ENCODE assay signal across 22 cellular contexts in genomic region chr17:47883589-47884426, GRCh38. TPM values are rescaled to one million over a fixed set of nuclear protein-coding genes. Genes with fewer than 3 reads are reported as not detected.
DNase-seq lines count a peak whose midpoint lies in the region; ATAC-seq, FAIRE-seq and TF ChIP-seq lines count a peak whose summit lies in the region.
"Had no signal": no experiment of that assay in that cellular context is flagged by ENCODE, and none has a peak within 500 bp of the region (broad histone marks: within the 10 kb centered on the region; RNA-seq: fewer than 3 reads in every experiment).

No MANE protein-coding gene starts in this region.

- peaks cover 7 to 46% of the 10 kb centered on the region in 2 experiments; a peak in 4 of 5 replicates for H3K27me3 ChIP-seq in HepG2 (ENCODE audit: control insufficient read depth in 1 of 2, insufficient read depth in 2 of 2, low read length in 2 of 2)
- H3K27me3 ChIP-seq: right atrium auricular region, vagina had no signal

- no peak for TF ChIP-seq EP300 in HepG2 (IDR thresholded peaks at IDR 0.05; ENCODE audit: low read depth in 2 of 2, low read length in 2 of 2)
- TF ChIP-seq EP300 in HepG2 (CRISPR knock-in tag; IDR thresholded peaks at IDR 0.05; ENCODE audit: borderline replicate concordance): no peak

- no peak overlapping the region for H3K4me2 ChIP-seq in HepG2 (ENCODE audit: low read depth, low read length)

- no peak for TF ChIP-seq CTCF in HepG2 (CRISPR knock-in tag; IDR thresholded peaks at IDR 0.05)
- TF ChIP-seq CTCF in progenitor cell of endocrine pancreas (IDR thresholded peaks at IDR 0.05; ENCODE audit: unreplicated experiment): no peak

- in situ Hi-C loops in HepG2 (cut with HindIII; ENCODE audit: extremely low pct_ligation_motif_present, low pct_unique_long_range_greater_than_20kb): no loop called here

- H3K9me3 ChIP-seq in HepG2 (ENCODE audit: low read length): no peaks in the 10 kb centered on the region
- H3K9me3 ChIP-seq: gastrocnemius medialis, right atrium auricular region, vagina had no signal

- H3K9ac ChIP-seq in HepG2 (ENCODE audit: insufficient read depth, low read depth, low read length): no peak overlapping the region

- no peaks in the 10 kb centered on the region for H4K20me1 ChIP-seq in HepG2 (ENCODE audit: insufficient read depth, low read length)

- TF ChIP-seq RAD21 in HepG2 (CRISPR knock-in tag; IDR thresholded peaks at IDR 0.05): no peak

- H3K27ac ChIP-seq in HepG2 (ENCODE audit: extremely low read length, insufficient read depth, low read length): no peak overlapping the region
- H3K27ac ChIP-seq: brain microvascular endothelial cell, epithelial cell of prostate, gastrocnemius medialis, right atrium auricular region, vagina had no signal

- no peak overlapping the region for H2AFZ ChIP-seq in HepG2 (ENCODE audit: low read length)

- no peak for FAIRE-seq in HepG2 (lab: Jason Lieb, UNC)
- FAIRE-seq: GM12878 had no signal

- peaks cover 32% of the 10 kb centered on the region for H3K4me1 ChIP-seq in HepG2 (ENCODE audit: insufficient read depth, low read length)

- H3K4me1 Mint-ChIP-seq in progenitor cell of endocrine pancreas (ENCODE audit: low read depth): peaks cover 11% of the 10 kb centered on the region

- H3K9me3 Mint-ChIP-seq in progenitor cell of endocrine pancreas (ENCODE audit: low read depth): no peaks in the 10 kb centered on the region
- H3K9me3 Mint-ChIP-seq: activated CD8-positive, alpha-beta T cell treated with anti-CD3 and anti-CD28 coated beads for 36 hours; activated naive CD8-positive, alpha-beta T cell treated with anti-CD3 and anti-CD28 coated beads for 36 hours; WTC11 had no signal

- ATAC-seq in HepG2 (no peak), HG02973 (IDR thresholded peaks at IDR 0.05; ENCODE audit: unreplicated experiment) (no peak)
- ATAC-seq: activated CD8-positive, alpha-beta T cell treated with anti-CD3 and anti-CD28 coated beads for 36 hours; gastrocnemius medialis; GM12878; stimulated activated naive CD8-positive, alpha-beta T cell treated with anti-CD3 and anti-CD28 coated beads, Interleukin-15, Interleukin-2, amounts not matched to agents 100 U/mL and 50 U/mL, for 24 hours had no signal

- intact Hi-C loops in HepG2 (cut with micrococcal nuclease; ENCODE audit: unreplicated experiment): no loop called here

- H3K27ac Mint-ChIP-seq in progenitor cell of endocrine pancreas: peak overlapping the region; percentile 37
- H3K27ac Mint-ChIP-seq: activated CD8-positive, alpha-beta T cell treated with anti-CD3 and anti-CD28 coated beads for 36 hours; activated naive CD8-positive, alpha-beta T cell treated with anti-CD3 and anti-CD28 coated beads for 36 hours; WTC11 had no signal

- no peaks in the 10 kb centered on the region for H3K36me3 ChIP-seq in HepG2 (replicated peaks in 1 of 2; ENCODE audit: control insufficient read depth in 1 of 2, insufficient read depth in 2 of 2, low read length in 2 of 2)
- H3K36me3 ChIP-seq: brain microvascular endothelial cell, gastrocnemius medialis, right atrium auricular region, vagina had no signal

- TF ChIP-seq POLR2A in HepG2 (IDR thresholded peaks at IDR 0.05; ENCODE audit: insufficient read depth in 1 of 2, low read depth in 2 of 2, low read length in 2 of 2): no peak

- H3K27me3 Mint-ChIP-seq in progenitor cell of endocrine pancreas: peaks cover 8% of the 10 kb centered on the region
- H3K27me3 Mint-ChIP-seq: activated naive CD8-positive, alpha-beta T cell treated with anti-CD3 and anti-CD28 coated beads for 36 hours had no signal

- POLR2A ChIA-PET in HepG2 (lab: Yijun Ruan, JAX): interaction anchor here (1.1 to 3.9 kb wide), 2 partner anchors 12 to 42 kb away, joined by 6 to 36 read pairs; partner anchors contain the start of genes SCRN2 and SP2

- WGBS in HepG2 (ENCODE audit: low lambda C conversion rate): 28% methylated on average over 9 of the region's 9 CpGs

- BruUV-seq in HepG2 (replicated peaks; lab: Mats Ljungman, UMichigan): no TSS peak

- CTCF ChIA-PET in HepG2 (lab: Yijun Ruan, JAX; ENCODE audit: low intra/inter-chr PET ratio, low total read pairs): no interaction called here

- no peak overlapping the region for H3K4me3 Mint-ChIP-seq in progenitor cell of endocrine pancreas (ENCODE audit: low read depth)
- H3K4me3 Mint-ChIP-seq: activated CD8-positive, alpha-beta T cell treated with anti-CD3 and anti-CD28 coated beads for 36 hours; activated naive CD8-positive, alpha-beta T cell treated with anti-CD3 and anti-CD28 coated beads for 36 hours; WTC11 had no signal

- no peaks in the 10 kb centered on the region for H3K36me3 Mint-ChIP-seq in progenitor cell of endocrine pancreas (ENCODE audit: insufficient read depth)
- H3K36me3 Mint-ChIP-seq: activated naive CD8-positive, alpha-beta T cell treated with anti-CD3 and anti-CD28 coated beads for 36 hours; WTC11 had no signal

- peak; percentile 22 for DNase-seq in D341Med (ENCODE audit: low spot score)
- DNase-seq in NCI-H69 (lab: John Stamatoyannopoulos, UW): peak; percentile 39
- DNase-seq in HepG2 (ENCODE audit: low spot score): no peak
- no peak for DNase-seq in progenitor cell of endocrine pancreas (ENCODE audit: low spot score, unreplicated experiment)
- no peak for DNase-seq in NCI-H146 treated with DMSO at 0.1 percent for 48 hours (lab: John Stamatoyannopoulos, UW; ENCODE audit: unreplicated experiment)
- no peak for DNase-seq in SW480 (ENCODE audit: low spot score)
- DNase-seq in GOT3 (lab: John Stamatoyannopoulos, UW): no peak
- DNase-seq: activated CD8-positive, alpha-beta T cell treated with anti-CD3 and anti-CD28 coated beads for 36 hours; activated naive CD8-positive, alpha-beta T cell treated with anti-CD3 and anti-CD28 coated beads for 36 hours; activated T-cell treated with anti-CD3 and anti-CD28 coated beads, Interleukin-2, amount 50 U/mL, for 48 hours; brain microvascular endothelial cell; gastrocnemius medialis; GDM1; NCI-H82; stimulated activated naive CD8-positive, alpha-beta T cell treated with anti-CD3 and anti-CD28 coated beads, Interleukin-15, Interleukin-2, amounts not matched to agents 100 U/mL and 50 U/mL, for 24 hours had no signal

- H3K79me2 ChIP-seq in HepG2 (ENCODE audit: insufficient read depth, low read length): no peaks in the 10 kb centered on the region

- H3K4me3 ChIP-seq in HepG2 (replicated peaks in 1 of 3; ENCODE audit: insufficient read depth in 1 of 3, low read depth in 2 of 3, low read length in 3 of 3): no peak overlapping the region
- H3K4me3 ChIP-seq: gastrocnemius medialis, GM12878, lung, right atrium auricular region, vagina had no signal

RNA-seq across cellular contexts. Expression of gene SP2, which starts 12.2 kb away (rescaled TPM):
- total RNA-seq in HepG2 (2016; rRNA removed; fragmentation: Illumina TruSeq; extraction: Trizol): 1.4 and 1.5 TPM in 2 replicates
- 0.44 and 0.71 TPM in 2 replicates for total RNA-seq in HepG2 (2016; cell fraction: cytosol; rRNA removed; fragmentation: Illumina TruSeq; extraction: Trizol; ENCODE audit: low read depth)
- 1.1 and 1.3 TPM in 2 replicates for total RNA-seq in HepG2 (2016; cell fraction: insoluble cytoplasmic fraction; rRNA removed; fragmentation: Illumina TruSeq; extraction: Trizol)
- total RNA-seq in HepG2 (2016; cell fraction: membrane; rRNA removed; fragmentation: Illumina TruSeq; extraction: Trizol): 2.2 and 2.7 TPM in 2 replicates
- total RNA-seq in HepG2 (2016; cell fraction: nucleus; rRNA removed; fragmentation: Illumina TruSeq; extraction: Trizol): 1.6 and 2.4 TPM in 2 replicates
- 4.2 and 4.8 TPM in 2 replicates for polyA plus RNA-seq in HepG2 (2011; rRNA removed)
- polyA plus RNA-seq in HepG2 (2011; cell fraction: cytosol; rRNA removed): 1.9 and 2.3 TPM in 2 replicates
- 13.9 and 14.8 TPM in 2 replicates for polyA plus RNA-seq in HepG2 (2011; cell fraction: nucleus; rRNA removed)
- polyA plus RNA-seq in HepG2 (2012): 10.5 and 11.9 TPM in 2 replicates
- 1.5 and 1.9 TPM in 2 replicates for polyA plus RNA-seq in HepG2 (2016; cell fraction: cytosol; fragmentation: Illumina TruSeq; extraction: Trizol; ENCODE audit: low read depth)
- polyA plus RNA-seq in HepG2 (2016; cell fraction: insoluble cytoplasmic fraction; fragmentation: Illumina TruSeq; extraction: Trizol; ENCODE audit: low read depth): 6.9 and 11.6 TPM in 2 replicates
- polyA plus RNA-seq in HepG2 (2016; cell fraction: membrane; fragmentation: Illumina TruSeq; extraction: Trizol; ENCODE audit: low read depth): 4.2 and 5.0 TPM in 2 replicates
- 12.2 and 15.0 TPM in 2 replicates for polyA plus RNA-seq in HepG2 (2016; cell fraction: nucleus; fragmentation: Illumina TruSeq; extraction: Trizol; ENCODE audit: insufficient read depth, low read depth)
- 4.3 and 7.9 TPM in 2 replicates for polyA minus RNA-seq in HepG2 (2011; rRNA and poly(A)+ RNA removed; ENCODE audit: low replicate concordance)
- 2.9 and 5.7 TPM in 2 replicates for polyA minus RNA-seq in HepG2 (2011; cell fraction: cytosol; rRNA and poly(A)+ RNA removed)
- 3.1 and 3.5 TPM in 2 replicates for polyA minus RNA-seq in HepG2 (2011; cell fraction: nucleus; rRNA and poly(A)+ RNA removed)
- 16.0 and 18.6 TPM in 2 replicates for total RNA-seq in progenitor cell of endocrine pancreas

RNA-seq across cellular contexts. Expression of gene SP6, which starts 32.8 kb away (rescaled TPM):
- 0.07 TPM in 1 of 2 replicates, not detected in the other for total RNA-seq in HepG2 (2016; rRNA removed; fragmentation: Illumina TruSeq; extraction: Trizol)
- not detected in 2 replicates for total RNA-seq in HepG2 (2016; cell fraction: cytosol; rRNA removed; fragmentation: Illumina TruSeq; extraction: Trizol; ENCODE audit: low read depth)
- 0.04 TPM in 1 of 2 replicates, not detected in the other for total RNA-seq in HepG2 (2016; cell fraction: insoluble cytoplasmic fraction; rRNA removed; fragmentation: Illumina TruSeq; extraction: Trizol)
- 0.03 and 0.10 TPM in 2 replicates for total RNA-seq in HepG2 (2016; cell fraction: membrane; rRNA removed; fragmentation: Illumina TruSeq; extraction: Trizol)
- total RNA-seq in HepG2 (2016; cell fraction: nucleus; rRNA removed; fragmentation: Illumina TruSeq; extraction: Trizol): not detected in 2 replicates
- 0.07 and 0.09 TPM in 2 replicates for polyA plus RNA-seq in HepG2 (2011; rRNA removed)
- polyA plus RNA-seq in HepG2 (2011; cell fraction: cytosol; rRNA removed): 0.05 and 0.07 TPM in 2 replicates
- polyA plus RNA-seq in HepG2 (2011; cell fraction: nucleus; rRNA removed): 0.19 and 0.28 TPM in 2 replicates
- 0.09 TPM in 2 replicates for polyA plus RNA-seq in HepG2 (2012)
- not detected in 2 replicates for polyA plus RNA-seq in HepG2 (2016; cell fraction: cytosol; fragmentation: Illumina TruSeq; extraction: Trizol; ENCODE audit: low read depth)
- polyA plus RNA-seq in HepG2 (2016; cell fraction: insoluble cytoplasmic fraction; fragmentation: Illumina TruSeq; extraction: Trizol; ENCODE audit: low read depth): 0.09 TPM in 1 of 2 replicates, not detected in the other
- polyA plus RNA-seq in HepG2 (2016; cell fraction: membrane; fragmentation: Illumina TruSeq; extraction: Trizol; ENCODE audit: low read depth): not detected in 2 replicates
- polyA plus RNA-seq in HepG2 (2016; cell fraction: nucleus; fragmentation: Illumina TruSeq; extraction: Trizol; ENCODE audit: insufficient read depth, low read depth): 0.15 and 0.19 TPM in 2 replicates
- polyA minus RNA-seq in HepG2 (2011; rRNA and poly(A)+ RNA removed; ENCODE audit: low replicate concordance): 0.04 and 0.05 TPM in 2 replicates
- not detected in 2 replicates for polyA minus RNA-seq in HepG2 (2011; cell fraction: cytosol; rRNA and poly(A)+ RNA removed)
- not detected in 2 replicates for polyA minus RNA-seq in HepG2 (2011; cell fraction: nucleus; rRNA and poly(A)+ RNA removed)
- total RNA-seq in progenitor cell of endocrine pancreas: 0.74 and 1.1 TPM in 2 replicates
- total RNA-seq: activated naive CD8-positive, alpha-beta T cell treated with anti-CD3 and anti-CD28 coated beads for 36 hours; GM12878 had no signal

RNA-seq across cellular contexts. Expression of gene SCRN2, which starts 42.7 kb away (rescaled TPM):
- total RNA-seq in HepG2 (2016; rRNA removed; fragmentation: Illumina TruSeq; extraction: Trizol) (15.0 and 29.5 TPM in 2 replicates), progenitor cell of endocrine pancreas (58.6 and 59.0 TPM in 2 replicates)
- 14.0 and 15.6 TPM in 2 replicates for total RNA-seq in HepG2 (2016; cell fraction: cytosol; rRNA removed; fragmentation: Illumina TruSeq; extraction: Trizol; ENCODE audit: low read depth)
- total RNA-seq in HepG2 (2016; cell fraction: insoluble cytoplasmic fraction; rRNA removed; fragmentation: Illumina TruSeq; extraction: Trizol): 14.9 and 29.8 TPM in 2 replicates
- total RNA-seq in HepG2 (2016; cell fraction: membrane; rRNA removed; fragmentation: Illumina TruSeq; extraction: Trizol): 9.4 and 10.4 TPM in 2 replicates
- total RNA-seq in HepG2 (2016; cell fraction: nucleus; rRNA removed; fragmentation: Illumina TruSeq; extraction: Trizol): 38.4 and 39.4 TPM in 2 replicates
- 21.7 and 28.6 TPM in 2 replicates for polyA plus RNA-seq in HepG2 (2011; rRNA removed)
- 12.8 and 18.6 TPM in 2 replicates for polyA plus RNA-seq in HepG2 (2011; cell fraction: cytosol; rRNA removed)
- 254 and 255 TPM in 2 replicates for polyA plus RNA-seq in HepG2 (2011; cell fraction: nucleus; rRNA removed)
- 16.2 and 19.4 TPM in 2 replicates for polyA plus RNA-seq in HepG2 (2012)
- polyA plus RNA-seq in HepG2 (2016; cell fraction: cytosol; fragmentation: Illumina TruSeq; extraction: Trizol; ENCODE audit: low read depth): 2.8 and 3.6 TPM in 2 replicates
- polyA plus RNA-seq in HepG2 (2016; cell fraction: insoluble cytoplasmic fraction; fragmentation: Illumina TruSeq; extraction: Trizol; ENCODE audit: low read depth): 11.1 and 13.6 TPM in 2 replicates
- 4.4 and 5.4 TPM in 2 replicates for polyA plus RNA-seq in HepG2 (2016; cell fraction: membrane; fragmentation: Illumina TruSeq; extraction: Trizol; ENCODE audit: low read depth)
- 76.0 and 78.1 TPM in 2 replicates for polyA plus RNA-seq in HepG2 (2016; cell fraction: nucleus; fragmentation: Illumina TruSeq; extraction: Trizol; ENCODE audit: insufficient read depth, low read depth)
- 22.3 and 32.7 TPM in 2 replicates for polyA minus RNA-seq in HepG2 (2011; rRNA and poly(A)+ RNA removed; ENCODE audit: low replicate concordance)
- polyA minus RNA-seq in HepG2 (2011; cell fraction: cytosol; rRNA and poly(A)+ RNA removed): 4.6 and 7.0 TPM in 2 replicates
- polyA minus RNA-seq in HepG2 (2011; cell fraction: nucleus; rRNA and poly(A)+ RNA removed): 42.1 and 48.9 TPM in 2 replicates

RNA-seq across cellular contexts. Expression of gene LRRC46, which starts 52.3 kb away (rescaled TPM):
- total RNA-seq in HepG2 (2016; rRNA removed; fragmentation: Illumina TruSeq; extraction: Trizol) (0.09 and 0.13 TPM in 2 replicates), progenitor cell of endocrine pancreas (1.3 and 1.7 TPM in 2 replicates)
- 0.26 TPM in 1 of 2 replicates, not detected in the other for total RNA-seq in HepG2 (2016; cell fraction: cytosol; rRNA removed; fragmentation: Illumina TruSeq; extraction: Trizol; ENCODE audit: low read depth)
- 0.15 and 0.22 TPM in 2 replicates for total RNA-seq in HepG2 (2016; cell fraction: insoluble cytoplasmic fraction; rRNA removed; fragmentation: Illumina TruSeq; extraction: Trizol)
- 0.14 TPM in 1 of 2 replicates, not detected in the other for total RNA-seq in HepG2 (2016; cell fraction: membrane; rRNA removed; fragmentation: Illumina TruSeq; extraction: Trizol)
- 0.43 TPM in 1 of 2 replicates, not detected in the other for total RNA-seq in HepG2 (2016; cell fraction: nucleus; rRNA removed; fragmentation: Illumina TruSeq; extraction: Trizol)
- 0.09 and 0.16 TPM in 2 replicates for polyA plus RNA-seq in HepG2 (2011; rRNA removed)
- 0.15 and 0.18 TPM in 2 replicates for polyA plus RNA-seq in HepG2 (2011; cell fraction: cytosol; rRNA removed)
- polyA plus RNA-seq in HepG2 (2011; cell fraction: nucleus; rRNA removed): 0.19 and 0.42 TPM in 2 replicates
- 0.70 and 0.75 TPM in 2 replicates for polyA plus RNA-seq in HepG2 (2012)
- polyA plus RNA-seq in HepG2 (2016; cell fraction: cytosol; fragmentation: Illumina TruSeq; extraction: Trizol; ENCODE audit: low read depth): 0.11 and 0.22 TPM in 2 replicates
- polyA plus RNA-seq in HepG2 (2016; cell fraction: insoluble cytoplasmic fraction; fragmentation: Illumina TruSeq; extraction: Trizol; ENCODE audit: low read depth): 0.35 and 0.46 TPM in 2 replicates
- polyA plus RNA-seq in HepG2 (2016; cell fraction: membrane; fragmentation: Illumina TruSeq; extraction: Trizol; ENCODE audit: low read depth): 0.23 TPM in 2 replicates
- polyA plus RNA-seq in HepG2 (2016; cell fraction: nucleus; fragmentation: Illumina TruSeq; extraction: Trizol; ENCODE audit: insufficient read depth, low read depth): 0.43 and 0.74 TPM in 2 replicates
- polyA minus RNA-seq in HepG2 (2011; rRNA and poly(A)+ RNA removed; ENCODE audit: low replicate concordance): 0.46 and 1.2 TPM in 2 replicates
- 0.44 and 0.59 TPM in 2 replicates for polyA minus RNA-seq in HepG2 (2011; cell fraction: cytosol; rRNA and poly(A)+ RNA removed)
- 0.62 TPM in 1 of 2 replicates, not detected in the other for polyA minus RNA-seq in HepG2 (2011; cell fraction: nucleus; rRNA and poly(A)+ RNA removed)
- total RNA-seq: vagina had no signal

RNA-seq across cellular contexts. Expression of gene MRPL10, which starts 52.5 kb away (rescaled TPM):
- total RNA-seq in HepG2 (2016; rRNA removed; fragmentation: Illumina TruSeq; extraction: Trizol): 56.7 and 59.7 TPM in 2 replicates
- 23.2 and 23.8 TPM in 2 replicates for total RNA-seq in HepG2 (2016; cell fraction: cytosol; rRNA removed; fragmentation: Illumina TruSeq; extraction: Trizol; ENCODE audit: low read depth)
- total RNA-seq in HepG2 (2016; cell fraction: insoluble cytoplasmic fraction; rRNA removed; fragmentation: Illumina TruSeq; extraction: Trizol): 54.4 and 59.8 TPM in 2 replicates
- 57.6 and 61.5 TPM in 2 replicates for total RNA-seq in HepG2 (2016; cell fraction: membrane; rRNA removed; fragmentation: Illumina TruSeq; extraction: Trizol)
- total RNA-seq in HepG2 (2016; cell fraction: nucleus; rRNA removed; fragmentation: Illumina TruSeq; extraction: Trizol): 27.0 and 27.8 TPM in 2 replicates
- 149 and 157 TPM in 2 replicates for polyA plus RNA-seq in HepG2 (2011; rRNA removed)
- 163 and 193 TPM in 2 replicates for polyA plus RNA-seq in HepG2 (2011; cell fraction: cytosol; rRNA removed)
- 84.2 and 97.9 TPM in 2 replicates for polyA plus RNA-seq in HepG2 (2011; cell fraction: nucleus; rRNA removed)
- 98.1 and 124 TPM in 2 replicates for polyA plus RNA-seq in HepG2 (2012)
- polyA plus RNA-seq in HepG2 (2016; cell fraction: cytosol; fragmentation: Illumina TruSeq; extraction: Trizol; ENCODE audit: low read depth): 32.0 and 36.2 TPM in 2 replicates
- polyA plus RNA-seq in HepG2 (2016; cell fraction: insoluble cytoplasmic fraction; fragmentation: Illumina TruSeq; extraction: Trizol; ENCODE audit: low read depth): 90.1 and 104 TPM in 2 replicates
- 63.3 and 69.4 TPM in 2 replicates for polyA plus RNA-seq in HepG2 (2016; cell fraction: membrane; fragmentation: Illumina TruSeq; extraction: Trizol; ENCODE audit: low read depth)
- polyA plus RNA-seq in HepG2 (2016; cell fraction: nucleus; fragmentation: Illumina TruSeq; extraction: Trizol; ENCODE audit: insufficient read depth, low read depth): 52.7 and 55.5 TPM in 2 replicates
- 135 and 309 TPM in 2 replicates for polyA minus RNA-seq in HepG2 (2011; rRNA and poly(A)+ RNA removed; ENCODE audit: low replicate concordance)
- 101 and 106 TPM in 2 replicates for polyA minus RNA-seq in HepG2 (2011; cell fraction: cytosol; rRNA and poly(A)+ RNA removed)
- 28.0 and 36.1 TPM in 2 replicates for polyA minus RNA-seq in HepG2 (2011; cell fraction: nucleus; rRNA and poly(A)+ RNA removed)
- total RNA-seq in progenitor cell of endocrine pancreas: 41.1 and 44.1 TPM in 2 replicates

Comparison
In these comparisons a context has a peak if more than half of its experiments do, and no peak if none do; other contexts are left out.
1. DNase-seq: peak in D341Med (single experiment) and NCI-H69 (single experiment); none in HepG2 (single experiment), progenitor cell of endocrine pancreas (single experiment), NCI-H146 treated with DMSO at 0.1 percent for 48 hours (single experiment), SW480 (single experiment) and GOT3 (single experiment).